10 cellular contexts compared by ENCODE assay signal in genomic region chr3:18649666-18650363, GRCh38.
A peak's percentile ranks its signal among the peaks of the same experiment; 100 is the strongest.
DNase-seq lines count a peak whose midpoint lies in the region; ATAC-seq and TF ChIP-seq lines count a peak whose summit lies in the region.
"Had no signal": no experiment of that assay in that cellular context is flagged by ENCODE, and none has a peak within 500 bp of the region (broad histone marks: within the 10 kb centered on the region; RNA-seq: fewer than 3 reads in every experiment).

No MANE protein-coding gene starts in this region.

- peak; percentile 72 for DNase-seq in stimulated activated CD4-positive, alpha-beta T cell treated with anti-CD3 and anti-CD28 coated beads, Interleukin-15, amount 100 ng/mL, for 24 hours
- DNase-seq in endothelial cell (ENCODE audit: low spot score) (no peak), head of caudate nucleus (no peak), NCI-H2227 (lab: John Stamatoyannopoulos, UW; ENCODE audit: unreplicated experiment) (no peak), Kasumi-1 (lab: John Stamatoyannopoulos, UW) (no peak)
- DNase-seq: immature natural killer cell had no signal

- H3K36me3 ChIP-seq in HEK293 (ENCODE audit: control insufficient read depth in 2 of 2, insufficient read depth in 1 of 2, low read length in 2 of 2) = no peaks in the 10 kb centered on the region

- H3K27me3 Mint-ChIP-seq in endothelial cell (ENCODE audit: unreplicated experiment) = no peaks in the 10 kb centered on the region

- H3K36me3 Mint-ChIP-seq in endothelial cell (ENCODE audit: low read depth, unreplicated experiment) = no peaks in the 10 kb centered on the region

- POLR2A ChIA-PET in HEK293 (lab: Yijun Ruan, JAX) = no interaction called here

- no peak overlapping the region for H3K27ac Mint-ChIP-seq in endothelial cell (ENCODE audit: unreplicated experiment)

- no peaks in the 10 kb centered on the region for H3K9me3 Mint-ChIP-seq in endothelial cell (ENCODE audit: unreplicated experiment)
- H3K9me3 Mint-ChIP-seq: immature natural killer cell had no signal

- no peak overlapping the region for H3K4me3 ChIP-seq in HEK293 (ENCODE audit: low read depth, low read length)
- H3K4me3 ChIP-seq: skin epidermis had no signal

- ATAC-seq in GM18867 (IDR thresholded peaks at IDR 0.05; ENCODE audit: unreplicated experiment) (peak; percentile 74), HG03571 (IDR thresholded peaks at IDR 0.05; ENCODE audit: unreplicated experiment) (peak; percentile 71)

- no peaks in the 10 kb centered on the region for H3K4me1 Mint-ChIP-seq in endothelial cell (ENCODE audit: unreplicated experiment)

- no peaks in the 10 kb centered on the region for H3K9me3 ChIP-seq in HEK293 (ENCODE audit: control insufficient read depth, insufficient read depth, low read depth, low read length)

- H3K27ac ChIP-seq in HEK293 (ENCODE audit: extremely low read depth, low read depth, low read length) = no peak overlapping the region

- intact Hi-C loops in head of caudate nucleus (cut with DNase I) = no loop called here

- H3K4me1 ChIP-seq in HEK293 (ENCODE audit: control insufficient read depth, insufficient read depth, low read length) = no peaks in the 10 kb centered on the region

- CTCF ChIA-PET in HEK293 (lab: Yijun Ruan, JAX) = no interaction called here

- TF ChIP-seq CTCF in HEK293 (tag by site-specific recombination; IDR thresholded peaks at IDR 0.05) = no peak
- TF ChIP-seq CTCF in endothelial cell (IDR thresholded peaks at IDR 0.05; ENCODE audit: unreplicated experiment) = no peak

- H3K4me3 Mint-ChIP-seq in endothelial cell (ENCODE audit: unreplicated experiment) = no peak overlapping the region
- H3K4me3 Mint-ChIP-seq: immature natural killer cell had no signal

TF ChIP-seq in HEK293, 187 proteins besides CTCF, POLR2A, EP300 and RAD21:
- TF ChIP-seq OVOL3 (tag by site-specific recombination; IDR thresholded peaks at IDR 0.05) (no peak), ATF2 (tag by site-specific recombination; IDR thresholded peaks at IDR 0.05; ENCODE audit: low read depth) (0 out of 2 replicates have a peak, but pooled peaks have one; percentile 55)
